In genomic region chr21:34129039-34129891, GRCh38 we compare ENCODE assay signal across 8 cellular contexts. TPM values are rescaled to one million over a fixed set of nuclear protein-coding genes. Genes with fewer than 3 reads are reported as not detected.
DNase-seq lines count a peak whose midpoint lies in the region; ATAC-seq and TF ChIP-seq lines count a peak whose summit lies in the region.

No MANE protein-coding gene starts in this region.

- H3K79me2 ChIP-seq in mesendoderm (ENCODE audit: control insufficient read depth, insufficient read depth, low read length) = peaks cover 41% of the 10 kb centered on the region

- peak overlapping the region; percentile 92 for H3K27ac ChIP-seq in mesendoderm (ENCODE audit: low read depth, low read length)

- H3K4me2 ChIP-seq in mesendoderm (ENCODE audit: low read length) = peak overlapping the region; percentile 20

- no peaks in the 10 kb centered on the region for H3K9me3 ChIP-seq in BE2C

- H3K18ac ChIP-seq in mesendoderm (ENCODE audit: low read length) = peak overlapping the region; percentile 91

- peak overlapping the region; percentile 29 for H3K4me3 ChIP-seq in BE2C (ENCODE audit: low read depth, low read length)
- H3K4me3 ChIP-seq in mesendoderm (ENCODE audit: low read length) = no peak overlapping the region

- H3K9ac ChIP-seq in mesendoderm (ENCODE audit: low read length) = peak overlapping the region; percentile 60

- no peak overlapping the region for H2BK15ac ChIP-seq in mesendoderm (replicated peaks; ENCODE audit: low read depth)

- H4K5ac ChIP-seq in mesendoderm (ENCODE audit: low read length) = no peak overlapping the region

- H2AK5ac ChIP-seq in mesendoderm (ENCODE audit: low read length) = peak overlapping the region; percentile 46

- DNase-seq in BE2C (peak; percentile 75), NCI-H1694 (lab: John Stamatoyannopoulos, UW) (peak; percentile 47), mesendoderm (peak; percentile 87)
- peak; percentile 21 to 38 for DNase-seq in activated CD8-positive, alpha-beta memory T cell treated with anti-CD3 and anti-CD28 coated beads for 1 hour (ENCODE audit: extremely low read depth in 1 of 2, low read depth in 1 of 2)
- DNase-seq in effector CD4-positive, alpha-beta T cell = peak; percentile 50
- peak; percentile 33 for DNase-seq in stimulated activated CD8-positive, alpha-beta memory T cell treated with anti-CD3 and anti-CD28 coated beads, Interleukin-15, amount 100 ng/mL, for 1 hour (ENCODE audit: low read depth)

- H3K56ac ChIP-seq in mesendoderm (ENCODE audit: low read length) = peak overlapping the region; percentile 84

- peak overlapping the region; percentile 61 for H2BK5ac ChIP-seq in mesendoderm (ENCODE audit: low read length)

- H3K27me3 ChIP-seq in BE2C (no peaks in the 10 kb centered on the region), mesendoderm (ENCODE audit: insufficient read depth, low read length, poor library complexity) (no peaks in the 10 kb centered on the region)

- TF ChIP-seq CTCF in BE2C (IDR thresholded peaks at IDR 0.05; ENCODE audit: low read depth, low read length) = peak; percentile 77

- H3K4me1 ChIP-seq in BE2C (peaks cover 10% of the 10 kb centered on the region), mesendoderm (ENCODE audit: control insufficient read depth, low read depth, low read length) (peaks cover 32% of the 10 kb centered on the region)

- H2BK120ac ChIP-seq in mesendoderm (ENCODE audit: low read depth, low read length) = peak overlapping the region; percentile 76

- H4K8ac ChIP-seq in mesendoderm (ENCODE audit: low read depth, low read length) = no peak overlapping the region

- peak overlapping the region; percentile 29 for H3K23ac ChIP-seq in mesendoderm (ENCODE audit: low read length)

- H3K4ac ChIP-seq in mesendoderm (ENCODE audit: low read depth, low read length) = peak overlapping the region; percentile 74

- H3K36me3 ChIP-seq in BE2C = no peaks in the 10 kb centered on the region; the same call in 1 of the 2 replicates
- peaks cover 5% of the 10 kb centered on the region for H3K36me3 ChIP-seq in mesendoderm (ENCODE audit: control insufficient read depth, insufficient read depth, low read length)

- no peak for ATAC-seq in GM21381 (IDR thresholded peaks at IDR 0.05; ENCODE audit: unreplicated experiment)
- no peak for ATAC-seq in HG02759 (IDR thresholded peaks at IDR 0.05; ENCODE audit: unreplicated experiment)

- peaks cover 40% of the 10 kb centered on the region for H3K79me1 ChIP-seq in mesendoderm (ENCODE audit: low read length)

- no CpG with 5 or more reads among the region's 17 CpGs for whole genome bisulfite sequencing in mesendoderm (ENCODE audit: extremely low coverage, insufficient coverage, low lambda C conversion rate)

RNA-seq across cellular contexts. Expression of gene MRPS6, which starts 55.9 kb away (rescaled TPM):
- 16.1 TPM for polyA plus RNA-seq in BE2C (2012; ENCODE audit: insufficient read depth, insufficient read length, low read depth)
- polyA plus RNA-seq in mesendoderm (2013, experiment 1 of 2) = 190 TPM
- polyA plus RNA-seq in mesendoderm (2013, experiment 2 of 2) = 187 TPM

RNA-seq across cellular contexts. Expression of gene SLC5A3, which starts 55.9 kb away (rescaled TPM):
- polyA plus RNA-seq in BE2C (2012; ENCODE audit: insufficient read depth, insufficient read length, low read depth) = 1.6 TPM
- 2.9 TPM for polyA plus RNA-seq in mesendoderm (2013, experiment 1 of 2)
- 2.9 TPM for polyA plus RNA-seq in mesendoderm (2013, experiment 2 of 2)

Comparison
In these comparisons a context has a peak if more than half of its experiments do, and no peak if none do; other contexts are left out.
1. DNase-seq: peak in every context shown above with its lines; median percentile 87 in mesendoderm; 75 in BE2C; 50 in effector CD4-positive, alpha-beta T cell; 47 in NCI-H1694; 33 in stimulated activated CD8-positive, alpha-beta memory T cell treated with anti-CD3 and anti-CD28 coated beads, Interleukin-15, amount 100 ng/mL, for 1 hour; 30 in activated CD8-positive, alpha-beta memory T cell treated with anti-CD3 and anti-CD28 coated beads for 1 hour.